Comparison of ENCODE assay signal across 1 cellular context in the genomic region with DNA sequence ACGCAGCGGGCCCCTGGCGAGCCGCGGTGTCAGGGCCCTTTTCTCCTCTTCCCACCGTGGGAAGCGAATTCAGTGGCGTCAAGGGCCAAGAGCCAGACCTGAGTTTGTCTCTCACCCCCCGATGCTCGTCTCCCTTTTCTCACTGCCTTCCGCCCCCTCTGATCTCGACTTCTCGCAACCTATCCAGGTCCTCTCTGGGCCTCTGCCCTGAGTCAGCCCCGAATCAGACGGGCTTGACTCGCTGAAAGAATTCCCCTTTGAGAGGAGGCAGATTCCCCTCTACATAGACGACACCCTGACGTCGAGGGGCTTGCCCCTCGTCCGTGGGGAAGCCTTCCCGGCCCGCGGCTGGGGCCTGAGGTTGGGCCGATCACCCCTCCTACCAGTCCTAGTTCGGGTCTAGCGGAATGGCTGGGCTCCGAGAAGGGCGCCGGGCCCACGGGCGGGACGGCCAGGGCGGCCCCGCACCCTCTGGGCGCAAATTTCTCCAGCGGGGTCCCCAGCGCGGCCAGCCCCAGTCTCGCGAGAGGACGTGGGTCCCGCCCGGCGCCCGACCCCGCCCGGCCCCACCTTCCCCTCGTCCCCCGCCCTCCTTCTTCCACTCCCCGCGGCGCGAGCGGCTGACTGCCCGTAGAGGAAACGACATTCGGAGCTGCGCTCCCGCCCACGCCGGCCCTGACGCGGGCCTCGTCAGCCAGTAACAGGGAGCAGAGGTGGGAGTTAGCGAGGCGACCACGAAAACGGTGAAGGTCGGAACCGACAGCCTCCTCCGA.
A peak's percentile ranks its signal among the peaks of the same experiment; 100 is the strongest.
TF ChIP-seq lines count a peak whose summit lies in the region.

TSS of gene GGNBP2 (plus strand) at position 600 of the 773 bp plus-strand sequence. CDS start 806 bp downstream, outside the sequence.

TF ChIP-seq in K562, 482 proteins besides CTCF, POLR2A, EP300 and RAD21 (continued from another document and continues in another):
- no peak for TF ChIP-seq ZNF224 (CRISPR knock-in tag; IDR thresholded peaks at IDR 0.05)
- peak; percentile 61; the same call in 1 of the 2 replicates for TF ChIP-seq ZC3H4 (CRISPR knock-in tag; IDR thresholded peaks at IDR 0.05; ENCODE audit: borderline replicate concordance)
- TF ChIP-seq CXXC5 (CRISPR knock-in tag; IDR thresholded peaks at IDR 0.05), result peak; percentile 33
- TF ChIP-seq ZNF507 (tag; conservative IDR thresholded peaks at IDR 0.05), result no peak
- TF ChIP-seq, protein P1, sequence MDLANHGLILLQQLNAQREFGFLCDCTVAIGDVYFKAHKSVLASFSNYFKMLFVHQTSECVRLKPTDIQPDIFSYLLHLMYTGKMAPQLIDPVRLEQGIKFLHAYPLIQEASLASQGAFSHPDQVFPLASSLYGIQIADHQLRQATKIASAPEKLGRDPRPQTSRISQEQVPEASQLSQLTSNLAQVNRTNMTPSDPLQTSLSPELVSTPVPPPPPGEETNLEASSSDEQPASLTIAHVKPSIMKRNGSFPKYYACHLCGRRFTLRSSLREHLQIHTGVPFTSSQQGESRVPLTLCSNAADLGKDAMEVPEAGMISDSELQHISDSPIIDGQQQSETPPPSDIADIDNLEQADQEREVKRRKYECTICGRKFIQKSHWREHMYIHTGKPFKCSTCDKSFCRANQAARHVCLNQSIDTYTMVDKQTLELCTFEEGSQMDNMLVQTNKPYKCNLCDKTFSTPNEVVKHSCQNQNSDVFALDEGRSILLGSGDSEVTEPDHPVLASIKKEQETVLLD (IDR thresholded peaks at IDR 0.05), result no peak
- TF ChIP-seq ETV1 (tag; conservative IDR thresholded peaks at IDR 0.05; ENCODE audit: low read depth), result peak; percentile 18; the same call in 1 of the 2 replicates
- peak; percentile 80 for TF ChIP-seq CHD1 (IDR thresholded peaks at IDR 0.05; ENCODE audit: low read length)
- no peak for TF ChIP-seq TRIM28 (IDR thresholded peaks at IDR 0.05)
- TF ChIP-seq TEAD1 (CRISPR knock-in tag; IDR thresholded peaks at IDR 0.05), result no peak
- 0 out of 2 replicates have a peak, but pooled peaks have one; percentile 15 for TF ChIP-seq AFF4 (CRISPR knock-in tag; IDR thresholded peaks at IDR 0.05)
- peak; percentile 48; the same call in 1 of the 2 replicates for TF ChIP-seq ATF1 (CRISPR knock-in tag; IDR thresholded peaks at IDR 0.05)
- peak; percentile 20; the same call in 1 of the 2 replicates for TF ChIP-seq ATF1 (tag; IDR thresholded peaks at IDR 0.05)
- TF ChIP-seq, protein P2, sequence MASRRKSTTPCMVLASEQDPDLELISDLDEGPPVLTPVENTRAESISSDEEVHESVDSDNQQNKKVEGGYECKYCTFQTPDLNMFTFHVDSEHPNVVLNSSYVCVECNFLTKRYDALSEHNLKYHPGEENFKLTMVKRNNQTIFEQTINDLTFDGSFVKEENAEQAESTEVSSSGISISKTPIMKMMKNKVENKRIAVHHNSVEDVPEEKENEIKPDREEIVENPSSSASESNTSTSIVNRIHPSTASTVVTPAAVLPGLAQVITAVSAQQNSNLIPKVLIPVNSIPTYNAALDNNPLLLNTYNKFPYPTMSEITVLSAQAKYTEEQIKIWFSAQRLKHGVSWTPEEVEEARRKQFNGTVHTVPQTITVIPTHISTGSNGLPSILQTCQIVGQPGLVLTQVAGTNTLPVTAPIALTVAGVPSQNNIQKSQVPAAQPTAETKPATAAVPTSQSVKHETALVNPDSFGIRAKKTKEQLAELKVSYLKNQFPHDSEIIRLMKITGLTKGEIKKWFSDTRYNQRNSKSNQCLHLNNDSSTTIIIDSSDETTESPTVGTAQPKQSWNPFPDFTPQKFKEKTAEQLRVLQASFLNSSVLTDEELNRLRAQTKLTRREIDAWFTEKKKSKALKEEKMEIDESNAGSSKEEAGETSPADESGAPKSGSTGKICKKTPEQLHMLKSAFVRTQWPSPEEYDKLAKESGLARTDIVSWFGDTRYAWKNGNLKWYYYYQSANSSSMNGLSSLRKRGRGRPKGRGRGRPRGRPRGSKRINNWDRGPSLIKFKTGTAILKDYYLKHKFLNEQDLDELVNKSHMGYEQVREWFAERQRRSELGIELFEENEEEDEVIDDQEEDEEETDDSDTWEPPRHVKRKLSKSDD (conservative IDR thresholded peaks at IDR 0.05; ENCODE audit: low read length), result no peak
- TF ChIP-seq, protein P3, sequence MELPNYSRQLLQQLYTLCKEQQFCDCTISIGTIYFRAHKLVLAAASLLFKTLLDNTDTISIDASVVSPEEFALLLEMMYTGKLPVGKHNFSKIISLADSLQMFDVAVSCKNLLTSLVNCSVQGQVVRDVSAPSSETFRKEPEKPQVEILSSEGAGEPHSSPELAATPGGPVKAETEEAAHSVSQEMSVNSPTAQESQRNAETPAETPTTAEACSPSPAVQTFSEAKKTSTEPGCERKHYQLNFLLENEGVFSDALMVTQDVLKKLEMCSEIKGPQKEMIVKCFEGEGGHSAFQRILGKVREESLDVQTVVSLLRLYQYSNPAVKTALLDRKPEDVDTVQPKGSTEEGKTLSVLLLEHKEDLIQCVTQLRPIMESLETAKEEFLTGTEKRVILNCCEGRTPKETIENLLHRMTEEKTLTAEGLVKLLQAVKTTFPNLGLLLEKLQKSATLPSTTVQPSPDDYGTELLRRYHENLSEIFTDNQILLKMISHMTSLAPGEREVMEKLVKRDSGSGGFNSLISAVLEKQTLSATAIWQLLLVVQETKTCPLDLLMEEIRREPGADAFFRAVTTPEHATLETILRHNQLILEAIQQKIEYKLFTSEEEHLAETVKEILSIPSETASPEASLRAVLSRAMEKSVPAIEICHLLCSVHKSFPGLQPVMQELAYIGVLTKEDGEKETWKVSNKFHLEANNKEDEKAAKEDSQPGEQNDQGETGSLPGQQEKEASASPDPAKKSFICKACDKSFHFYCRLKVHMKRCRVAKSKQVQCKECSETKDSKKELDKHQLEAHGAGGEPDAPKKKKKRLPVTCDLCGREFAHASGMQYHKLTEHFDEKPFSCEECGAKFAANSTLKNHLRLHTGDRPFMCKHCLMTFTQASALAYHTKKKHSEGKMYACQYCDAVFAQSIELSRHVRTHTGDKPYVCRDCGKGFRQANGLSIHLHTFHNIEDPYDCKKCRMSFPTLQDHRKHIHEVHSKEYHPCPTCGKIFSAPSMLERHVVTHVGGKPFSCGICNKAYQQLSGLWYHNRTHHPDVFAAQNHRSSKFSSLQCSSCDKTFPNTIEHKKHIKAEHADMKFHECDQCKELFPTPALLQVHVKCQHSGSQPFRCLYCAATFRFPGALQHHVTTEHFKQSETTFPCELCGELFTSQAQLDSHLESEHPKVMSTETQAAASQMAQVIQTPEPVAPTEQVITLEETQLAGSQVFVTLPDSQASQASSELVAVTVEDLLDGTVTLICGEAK (IDR thresholded peaks at IDR 0.05), result peak; percentile 58; the same call in 1 of the 2 replicates
- TF ChIP-seq, protein P3 (CRISPR knock-in tag; IDR thresholded peaks at IDR 0.05), result no peak
- no peak for TF ChIP-seq ZNF76 (CRISPR knock-in tag; IDR thresholded peaks at IDR 0.05; ENCODE audit: borderline replicate concordance)
- no peak for TF ChIP-seq MAFF (IDR thresholded peaks at IDR 0.05; ENCODE audit: low read length)
- TF ChIP-seq MTF1 (CRISPR knock-in tag; IDR thresholded peaks at IDR 0.05; ENCODE audit: borderline replicate concordance), result no peak
- TF ChIP-seq TAF9B (IDR thresholded peaks at IDR 0.05; ENCODE audit: partially characterized antibody), result peak; percentile 17
- TF ChIP-seq HDAC1 (IDR thresholded peaks at IDR 0.05), result peak in 1 of 2 experiments; percentile 74; a peak in 2 of 4 replicates
- peak; percentile 91 for TF ChIP-seq TAF1 (IDR thresholded peaks at IDR 0.05; ENCODE audit: control insufficient read depth, extremely low read depth, insufficient read depth, low read length, severe bottlenecking)
- TF ChIP-seq ZFP91 (CRISPR knock-in tag; IDR thresholded peaks at IDR 0.05), result no peak
- TF ChIP-seq, protein P4, sequence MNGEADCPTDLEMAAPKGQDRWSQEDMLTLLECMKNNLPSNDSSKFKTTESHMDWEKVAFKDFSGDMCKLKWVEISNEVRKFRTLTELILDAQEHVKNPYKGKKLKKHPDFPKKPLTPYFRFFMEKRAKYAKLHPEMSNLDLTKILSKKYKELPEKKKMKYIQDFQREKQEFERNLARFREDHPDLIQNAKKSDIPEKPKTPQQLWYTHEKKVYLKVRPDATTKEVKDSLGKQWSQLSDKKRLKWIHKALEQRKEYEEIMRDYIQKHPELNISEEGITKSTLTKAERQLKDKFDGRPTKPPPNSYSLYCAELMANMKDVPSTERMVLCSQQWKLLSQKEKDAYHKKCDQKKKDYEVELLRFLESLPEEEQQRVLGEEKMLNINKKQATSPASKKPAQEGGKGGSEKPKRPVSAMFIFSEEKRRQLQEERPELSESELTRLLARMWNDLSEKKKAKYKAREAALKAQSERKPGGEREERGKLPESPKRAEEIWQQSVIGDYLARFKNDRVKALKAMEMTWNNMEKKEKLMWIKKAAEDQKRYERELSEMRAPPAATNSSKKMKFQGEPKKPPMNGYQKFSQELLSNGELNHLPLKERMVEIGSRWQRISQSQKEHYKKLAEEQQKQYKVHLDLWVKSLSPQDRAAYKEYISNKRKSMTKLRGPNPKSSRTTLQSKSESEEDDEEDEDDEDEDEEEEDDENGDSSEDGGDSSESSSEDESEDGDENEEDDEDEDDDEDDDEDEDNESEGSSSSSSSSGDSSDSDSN (IDR thresholded peaks at IDR 0.05; ENCODE audit: borderline replicate concordance in 1 of 2, low read depth in 2 of 2, low read length in 2 of 2), result peak in 1 of 2 experiments; percentile 71; a peak in 1 of 4 replicates
- TF ChIP-seq, protein P5, sequence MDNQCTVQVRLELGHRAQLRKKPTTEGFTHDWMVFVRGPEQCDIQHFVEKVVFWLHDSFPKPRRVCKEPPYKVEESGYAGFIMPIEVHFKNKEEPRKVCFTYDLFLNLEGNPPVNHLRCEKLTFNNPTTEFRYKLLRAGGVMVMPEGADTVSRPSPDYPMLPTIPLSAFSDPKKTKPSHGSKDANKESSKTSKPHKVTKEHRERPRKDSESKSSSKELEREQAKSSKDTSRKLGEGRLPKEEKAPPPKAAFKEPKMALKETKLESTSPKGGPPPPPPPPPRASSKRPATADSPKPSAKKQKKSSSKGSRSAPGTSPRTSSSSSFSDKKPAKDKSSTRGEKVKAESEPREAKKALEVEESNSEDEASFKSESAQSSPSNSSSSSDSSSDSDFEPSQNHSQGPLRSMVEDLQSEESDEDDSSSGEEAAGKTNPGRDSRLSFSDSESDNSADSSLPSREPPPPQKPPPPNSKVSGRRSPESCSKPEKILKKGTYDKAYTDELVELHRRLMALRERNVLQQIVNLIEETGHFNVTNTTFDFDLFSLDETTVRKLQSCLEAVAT (IDR thresholded peaks at IDR 0.05), result 0 out of 4 replicates have a peak, but pooled peaks of 1 of the 2 experiments have one; percentile 11
